ENCODE assay signal across 1 cellular context in genomic region chr5:149559712-149560111, GRCh38.
TF ChIP-seq lines count a peak whose summit lies in the region.

No MANE protein-coding gene starts in this region.

TF ChIP-seq in K562, 482 proteins besides CTCF, POLR2A, EP300 and RAD21 (continued from another document):
- TF ChIP-seq ZNF224 (CRISPR knock-in tag; IDR thresholded peaks at IDR 0.05), result no peak
- no peak for TF ChIP-seq NR2F6 (CRISPR knock-in tag; IDR thresholded peaks at IDR 0.05)
- TF ChIP-seq ZNF76 (CRISPR knock-in tag; IDR thresholded peaks at IDR 0.05; ENCODE audit: borderline replicate concordance), result no peak
- TF ChIP-seq GTF2A2 (tag; IDR thresholded peaks at IDR 0.05), result no peak
